ENCODE assay signal across 26 cellular contexts in genomic region chr5:176875014-176875550, GRCh38. TPM values are rescaled to one million over a fixed set of nuclear protein-coding genes. Genes with fewer than 3 reads are reported as not detected.
DNase-seq lines count a peak whose midpoint lies in the region; FAIRE-seq and TF ChIP-seq lines count a peak whose summit lies in the region.
"Had no signal": no experiment of that assay in that cellular context is flagged by ENCODE, and none has a peak within 500 bp of the region (broad histone marks: within the 10 kb centered on the region; RNA-seq: fewer than 3 reads in every experiment).

No MANE protein-coding gene starts in this region.

- H3K4me3 ChIP-seq in HEK293 (ENCODE audit: low read depth, low read length) (no peak overlapping the region), H1 (ENCODE audit: extremely low read depth in 1 of 4, insufficient read depth in 2 of 4, low read depth in 3 of 4, low read length in 4 of 4) (no peak overlapping the region), Karpas-422 (ENCODE audit: low read length) (no peak overlapping the region)
- H3K4me3 ChIP-seq: GM23248 had no signal

- no peak overlapping the region for H2BK15ac ChIP-seq in H1 (ENCODE audit: low read length)

- H4K91ac ChIP-seq in H1 (replicated peaks; ENCODE audit: insufficient read length, low read length) = no peak overlapping the region

- peak overlapping the region; percentile 51; the same call in 1 of the 2 replicates for H4K8ac ChIP-seq in H1 (ENCODE audit: extremely low read depth, insufficient read depth, low read length)

- H3K9ac ChIP-seq in H1 (replicated peaks in 1 of 4; ENCODE audit: extremely low read depth in 1 of 4, low read depth in 3 of 4, low read length in 3 of 4) (no peak overlapping the region), Karpas-422 (ENCODE audit: low read length) (no peak overlapping the region)
- H3K9ac ChIP-seq: GM23248, KMS-11 had no signal

- no peaks in the 10 kb centered on the region for H3K79me2 ChIP-seq in H1 (ENCODE audit: control insufficient read depth in 1 of 2, insufficient read depth in 2 of 2, low read length in 2 of 2)
- H3K79me2 ChIP-seq in Karpas-422 (ENCODE audit: low read length) = no peaks in the 10 kb centered on the region

- no peak overlapping the region for H3K14ac ChIP-seq in H1 (ENCODE audit: insufficient read length)

- H2BK120ac ChIP-seq in H1 (replicated peaks; ENCODE audit: low read depth, low read length) = no peak overlapping the region

- H2BK5ac ChIP-seq in H1 (ENCODE audit: low read depth, low read length) = peak overlapping the region; percentile 5; the same call in 1 of the 2 replicates

- FAIRE-seq in H1 (lab: Jason Lieb, UNC) = no peak
- FAIRE-seq: GM12891 had no signal

- H3K23ac ChIP-seq in H1 (ENCODE audit: insufficient read length) = no peak overlapping the region

- no peak overlapping the region for H3K4me3 Mint-ChIP-seq in neural crest cell
- H3K4me3 Mint-ChIP-seq: B cell had no signal

- DNase-seq in NCI-H1694 treated with DMSO at 0.1 percent for 48 hours (lab: John Stamatoyannopoulos, UW) (peak; percentile 4), NCI-H1694 (lab: John Stamatoyannopoulos, UW) (no peak), H1 (ENCODE audit: low read depth in 1 of 2, low spot score in 2 of 2) (no peak), neural crest cell (ENCODE audit: low read depth, low spot score) (no peak), HEK293T (ENCODE audit: extremely low spot score) (no peak), Karpas-422 (no peak), NCI-H1436 treated with DMSO at 0.1 percent for 48 hours (lab: John Stamatoyannopoulos, UW) (no peak)
- DNase-seq: CD8-positive, alpha-beta memory T cell; DMS 273 treated with DMSO at 0.1 percent for 48 hours; DMS79; GF-D8; GM23248; HCEC 1CT; IMR-90; NCI-H1048; NCI-H187 treated with DMSO at 0.1 percent for 48 hours; NCI-H345; NCI-H510A treated with DMSO at 0.1 percent for 48 hours; NCI-H748 treated with DMSO at 0.1 percent for 48 hours; RPMI8226; SHP77 treated with DMSO at 0.1 percent for 48 hours had no signal

- no peaks in the 10 kb centered on the region for H3K36me3 Mint-ChIP-seq in neural crest cell (ENCODE audit: low read depth)
- H3K36me3 Mint-ChIP-seq: CD8-positive, alpha-beta memory T cell had no signal

- TF ChIP-seq RAD21 in H1 (IDR thresholded peaks at IDR 0.05 in 1 of 2, conservative IDR thresholded peaks at IDR 0.05 in 1 of 2; ENCODE audit: low read depth in 2 of 2, low read length in 2 of 2) = no peak

- no peak overlapping the region for H4K5ac ChIP-seq in H1 (ENCODE audit: insufficient read length, low read depth, low read length)

- TF ChIP-seq CTCF in HEK293 (tag by site-specific recombination; IDR thresholded peaks at IDR 0.05) (no peak), H1 (IDR thresholded peaks at IDR 0.05; ENCODE audit: control extremely low read depth in 1 of 3, insufficient read depth in 1 of 3, low read depth in 1 of 3, low read length in 3 of 3) (no peak), neural crest cell (conservative IDR thresholded peaks at IDR 0.05) (no peak)

- no peaks in the 10 kb centered on the region for H3K9me3 Mint-ChIP-seq in neural crest cell

- no peaks in the 10 kb centered on the region for H3K23me2 ChIP-seq in H1 (ENCODE audit: low read depth, low read length)

- H2AFZ ChIP-seq in H1 (ENCODE audit: low read length) = no peak overlapping the region
- no peak overlapping the region for H2AFZ ChIP-seq in Karpas-422 (ENCODE audit: low read length)
- H2AFZ ChIP-seq: GM23248 had no signal

- no peak overlapping the region for H2BK20ac ChIP-seq in H1 (ENCODE audit: low read length)

- no peak overlapping the region for H2AK5ac ChIP-seq in H1 (ENCODE audit: low read depth, low read length)

- no peaks in the 10 kb centered on the region for H3K27me3 ChIP-seq in H1 (replicated peaks in 1 of 4; ENCODE audit: control insufficient read depth in 3 of 4, extremely low read depth in 1 of 4, insufficient read depth in 3 of 4, low read length in 3 of 4)
- H3K27me3 ChIP-seq in Karpas-422 (ENCODE audit: low read length) = no peaks in the 10 kb centered on the region

- CTCF ChIA-PET in HEK293 (lab: Yijun Ruan, JAX) (interaction anchor here (0.9 to 1.4 kb wide), 2 partner anchors 197 to 214 kb away, joined by 3 to 5 read pairs; no protein-coding TSS in a partner anchor), H1 (lab: Charles Lee; ENCODE audit: partially characterized antibody) (interaction anchor here (0.7 to 7.2 kb wide), 18 partner anchors 9 to 218 kb away, joined by 3 to 39 read pairs (median 3); no protein-coding TSS in a partner anchor), HEK293T (lab: Yijun Ruan, JAX) (interaction anchor here (0.6 kb wide), 1 partner anchor 335 kb away, joined by 3 read pairs; no protein-coding TSS in a partner anchor)

- H3K36me3 ChIP-seq in HEK293 (ENCODE audit: control insufficient read depth in 2 of 2, insufficient read depth in 1 of 2, low read length in 2 of 2) (no peaks in the 10 kb centered on the region), H1 (ENCODE audit: control insufficient read depth in 2 of 4, insufficient read depth in 4 of 4, low read length in 3 of 4) (no peaks in the 10 kb centered on the region), Karpas-422 (ENCODE audit: insufficient read depth, low read length) (no peaks in the 10 kb centered on the region)

- TF ChIP-seq EP300 in H1 (IDR thresholded peaks at IDR 0.05; ENCODE audit: borderline replicate concordance in 1 of 2, low read depth in 2 of 2, low read length in 2 of 2) = no peak

- no peaks in the 10 kb centered on the region for H3K79me1 ChIP-seq in H1 (ENCODE audit: low read depth, low read length)

- H3K27me3 Mint-ChIP-seq in neural crest cell (ENCODE audit: low read depth) = peaks cover 30% of the 10 kb centered on the region

- H3K4me1 ChIP-seq in HEK293 (ENCODE audit: control insufficient read depth, insufficient read depth, low read length) (no peaks in the 10 kb centered on the region), H1 (replicated peaks in 1 of 4; ENCODE audit: control insufficient read depth in 3 of 4, insufficient read depth in 4 of 4, low read length in 3 of 4) (peaks cover 0 to 4% (median 1%) of the 10 kb centered on the region in 4 experiments; a peak in 4 of 7 replicates), Karpas-422 (ENCODE audit: low read length) (no peaks in the 10 kb centered on the region)

- H3K18ac ChIP-seq in H1 (ENCODE audit: extremely low read depth, low read length) = no peak overlapping the region; the same call in 1 of the 2 replicates

- POLR2A ChIA-PET in HEK293 (lab: Yijun Ruan, JAX) = interaction anchor here (0.7 kb wide), 1 partner anchor 49 kb away, joined by 3 read pairs; no protein-coding TSS in a partner anchor
- POLR2A ChIA-PET in H1 (lab: Charles Lee; ENCODE audit: partially characterized antibody) = interaction anchor here (1.3 to 1.6 kb wide), 3 partner anchors 9 to 58 kb away, joined by 3 to 6 read pairs (median 5); no protein-coding TSS in a partner anchor
- POLR2A ChIA-PET in HEK293T (lab: Yijun Ruan, JAX) = no interaction called here

- H3K4me2 ChIP-seq in H1 (ENCODE audit: insufficient read depth in 1 of 2, low read depth in 2 of 2, low read length in 2 of 2) (no peak overlapping the region), Karpas-422 (ENCODE audit: low read depth, low read length, poor library complexity, severe bottlenecking) (no peak overlapping the region)
- H3K4me2 ChIP-seq: KMS-11 had no signal

- no peak overlapping the region for H3K27ac ChIP-seq in HEK293 (ENCODE audit: extremely low read depth, low read depth, low read length)
- H3K27ac ChIP-seq in H1 (ENCODE audit: low read depth, low read length) = no peak overlapping the region
- no peak overlapping the region for H3K27ac ChIP-seq in Karpas-422 (ENCODE audit: low read length)
- H3K27ac ChIP-seq: 22Rv1, GM23248, KMS-11 had no signal

- H4K20me1 ChIP-seq in H1 (replicated peaks in 1 of 2; ENCODE audit: control insufficient read depth in 1 of 2, insufficient read depth in 2 of 2, low read length in 2 of 2) (no peaks in the 10 kb centered on the region), Karpas-422 (ENCODE audit: insufficient read depth, low read depth, low read length) (no peaks in the 10 kb centered on the region; the same call in 1 of the 2 replicates)

- H3K27ac Mint-ChIP-seq in neural crest cell (ENCODE audit: unreplicated experiment) = peak overlapping the region; percentile 85
- H3K27ac Mint-ChIP-seq: B cell had no signal

- H2BK12ac ChIP-seq in H1 (ENCODE audit: low read depth, low read length) = no peak overlapping the region

- no peak overlapping the region for H3K56ac ChIP-seq in H1 (replicated peaks; ENCODE audit: insufficient read length, low read depth, low read length)

- H3K9me2 ChIP-seq in Karpas-422 (replicated peaks; ENCODE audit: insufficient read depth, low read length) = no peaks in the 10 kb centered on the region

- 86% methylated on average over 17 of the region's 17 CpGs; no CpG with 5 or more reads in 1 of the 2 experiments for WGBS in H1 (ENCODE audit: extremely low coverage in 1 of 2, insufficient coverage in 1 of 2, insufficient read length in 1 of 2, insufficient replicate concordance in 2 of 2, low coverage in 1 of 2, low lambda C conversion rate in 2 of 2, missing lambda C conversion rate in 1 of 2), 2 experiments

- TF ChIP-seq POLR2A in H1 (IDR thresholded peaks at IDR 0.05; ENCODE audit: control extremely low read depth in 1 of 2, low read depth in 2 of 2, low read length in 2 of 2) = no peak

- no peaks in the 10 kb centered on the region for H3K9me3 ChIP-seq in HEK293 (ENCODE audit: control insufficient read depth, insufficient read depth, low read depth, low read length)
- no peaks in the 10 kb centered on the region for H3K9me3 ChIP-seq in H1 (ENCODE audit: insufficient read depth in 2 of 2, low read depth in 1 of 2, low read length in 1 of 2)
- H3K9me3 ChIP-seq in Karpas-422 (ENCODE audit: low read length) = no peaks in the 10 kb centered on the region

- no peaks in the 10 kb centered on the region for H3K4me1 Mint-ChIP-seq in neural crest cell

- no peak overlapping the region for H3K4ac ChIP-seq in H1 (replicated peaks; ENCODE audit: insufficient read length, low read depth, low read length)

TF ChIP-seq in HEK293, 187 proteins besides CTCF, POLR2A, EP300 and RAD21 (continues in another document):
- peak; percentile 94 for TF ChIP-seq ZFHX2 (tag by site-specific recombination; conservative IDR thresholded peaks at IDR 0.05)

TF ChIP-seq in H1, 55 proteins besides CTCF, POLR2A, EP300 and RAD21 (continues in another document):
- no peak for TF ChIP-seq ASH2L (IDR thresholded peaks at IDR 0.05; ENCODE audit: low read length)

RNA-seq across cellular contexts. Expression of gene HK3, which starts 24.1 kb away (rescaled TPM):
- total RNA-seq in H1 (2021; fragmentation: NEBNext Ultra II Directional; extraction: Animal tissue kit (Norgen Biotek cat#: 25700)) = not detected in 2 replicates
- not detected in 2 replicates for polyA plus RNA-seq in H1 (2011; rRNA removed)
- 0.04 TPM for polyA plus RNA-seq in H1 (2011; cell fraction: cytosol; rRNA removed)
- polyA plus RNA-seq in H1 (2011; cell fraction: nucleus; rRNA removed) = 0.10 TPM
- polyA plus RNA-seq in H1 (2012, experiment 1 of 2) = not detected in 4 replicates
- not detected for polyA plus RNA-seq in H1 (2012, experiment 2 of 2)
- not detected for polyA plus RNA-seq in H1 (2013, experiment 1 of 2)
- not detected for polyA plus RNA-seq in H1 (2013, experiment 2 of 2)
- 0.24 TPM in 1 of 2 replicates, not detected in the other for polyA minus RNA-seq in H1 (2011; rRNA and poly(A)+ RNA removed)
- polyA minus RNA-seq in H1 (2011; cell fraction: cytosol; rRNA and poly(A)+ RNA removed) = not detected
- not detected for polyA minus RNA-seq in H1 (2011; cell fraction: nucleus; rRNA and poly(A)+ RNA removed)
- not detected in 2 replicates for total RNA-seq in neural crest cell
- total RNA-seq in Karpas-422 (2014; rRNA removed; shearing (Covaris generic); ENCODE audit: low replicate concordance) = not detected in 2 replicates
- total RNA-seq: GM23248, IMR-90 had no signal
- polyA plus RNA-seq: CD8-positive, alpha-beta memory T cell; GM23248; IMR-90 had no signal
